21 cellular contexts compared by ENCODE assay signal in the genomic region with DNA sequence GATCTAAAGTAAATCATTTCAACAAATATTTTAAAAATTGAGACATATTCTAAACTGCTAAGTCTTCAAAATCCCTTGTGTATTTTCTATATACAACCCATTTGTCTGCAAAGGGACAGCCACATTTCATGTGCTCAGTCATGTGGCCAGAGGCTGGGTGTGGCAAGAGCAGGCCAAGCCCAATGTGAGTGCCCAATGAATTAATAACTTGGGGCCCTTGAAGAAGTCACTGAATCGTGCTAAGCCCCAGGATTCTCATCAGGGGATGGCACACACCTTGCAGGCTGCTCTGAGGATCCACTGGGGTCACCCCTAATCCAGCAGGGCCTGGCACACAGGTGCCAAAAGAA.
"Had no signal": no experiment of that assay in that cellular context is flagged by ENCODE, and none has a peak within 500 bp of the region (broad histone marks: within the 10 kb centered on the region; RNA-seq: fewer than 3 reads in every experiment).

No MANE protein-coding gene starts in this region.

- H3K9me3 Mint-ChIP-seq: activated naive CD8-positive, alpha-beta T cell treated with anti-CD3 and anti-CD28 coated beads for 36 hours; nephron progenitor cell; stimulated activated effector memory CD8-positive, alpha-beta T cell treated with anti-CD3 and anti-CD28 coated beads, Interleukin-12 subunit alpha, Interleukin-12 subunit beta, amount 100 ng/mL, for 72 hours; stimulated activated naive CD8-positive, alpha-beta T cell treated with anti-CD3 and anti-CD28 coated beads, Interleukin-15, amount 100 ng/mL, for 72 hours; T-cell had no signal

- H3K36me3 ChIP-seq: right lobe of liver, tibial nerve, uterus had no signal

- H3K27ac ChIP-seq: epithelial cell of prostate, parathyroid adenoma, right lobe of liver, tibial nerve, uterus had no signal

- H3K4me1 Mint-ChIP-seq: activated CD4-positive, alpha-beta T cell treated with anti-CD3 and anti-CD28 coated beads for 36 hours; activated naive CD8-positive, alpha-beta T cell treated with anti-CD3 and anti-CD28 coated beads for 36 hours; immature natural killer cell; stimulated activated effector memory CD8-positive, alpha-beta T cell treated with anti-CD3 and anti-CD28 coated beads, Interleukin-12 subunit alpha, Interleukin-12 subunit beta, amount 100 ng/mL, for 72 hours; stimulated activated naive CD8-positive, alpha-beta T cell treated with anti-CD3 and anti-CD28 coated beads, Interleukin-15, amount 100 ng/mL, for 72 hours; T-cell had no signal

- H2AFZ ChIP-seq: parathyroid adenoma had no signal

- H3K36me3 Mint-ChIP-seq: activated naive CD8-positive, alpha-beta T cell treated with anti-CD3 and anti-CD28 coated beads for 36 hours; immature natural killer cell; stimulated activated effector memory CD8-positive, alpha-beta T cell treated with anti-CD3 and anti-CD28 coated beads, Interleukin-12 subunit alpha, Interleukin-12 subunit beta, amount 100 ng/mL, for 72 hours; T-cell had no signal

- DNase-seq: activated CD4-positive, alpha-beta T cell treated with anti-CD3 and anti-CD28 coated beads for 36 hours; activated CD4-positive, alpha-beta T cell treated with anti-CD3 and anti-CD28 coated beads, Interleukin-2, amount 50 U/mL, for 4 hours; activated naive CD4-positive, alpha-beta T cell treated with Interleukin-2 at 50 U/mL for 16 hours; activated naive CD8-positive, alpha-beta T cell treated with anti-CD3 and anti-CD28 coated beads for 36 hours; activated T-cell treated with anti-CD3 and anti-CD28 coated beads, Interleukin-2, amount 50 U/mL, for 48 hours; cerebellar nuclear complex; cortex of kidney; immature natural killer cell; left ventricle myocardium superior; nephron progenitor cell; small intestine; stimulated activated CD4-positive, alpha-beta T cell treated with anti-CD3 and anti-CD28 coated beads, Interleukin-2, amount 100 ng/mL, for 24 hours; stimulated activated naive CD8-positive, alpha-beta T cell treated with anti-CD3 and anti-CD28 coated beads, Interleukin-15, amount 100 ng/mL, for 72 hours; T-cell; uterus had no signal

- H3K27ac Mint-ChIP-seq: activated CD4-positive, alpha-beta T cell treated with anti-CD3 and anti-CD28 coated beads for 36 hours; activated naive CD8-positive, alpha-beta T cell treated with anti-CD3 and anti-CD28 coated beads for 36 hours; immature natural killer cell; nephron progenitor cell; stimulated activated effector memory CD8-positive, alpha-beta T cell treated with anti-CD3 and anti-CD28 coated beads, Interleukin-12 subunit alpha, Interleukin-12 subunit beta, amount 100 ng/mL, for 72 hours; T-cell had no signal

- ATAC-seq: activated CD4-positive, alpha-beta T cell treated with anti-CD3 and anti-CD28 coated beads for 36 hours; left ventricle myocardium superior; right lobe of liver; stimulated activated effector memory CD8-positive, alpha-beta T cell treated with anti-CD3 and anti-CD28 coated beads, Interleukin-12 subunit alpha, Interleukin-12 subunit beta, amount 100 ng/mL, for 72 hours; stimulated activated naive CD8-positive, alpha-beta T cell treated with anti-CD3 and anti-CD28 coated beads, Interleukin-15, amount 100 ng/mL, for 72 hours; T-cell had no signal

- H3K79me2 ChIP-seq: parathyroid adenoma had no signal

- H3K4me1 ChIP-seq: parathyroid adenoma, right lobe of liver, tibial nerve, uterus had no signal

- H3K9me3 ChIP-seq: right lobe of liver, tibial nerve, uterus had no signal

- FAIRE-seq: small intestine, TTC549 had no signal

- H3K9ac ChIP-seq: parathyroid adenoma had no signal

- H3K27me3 Mint-ChIP-seq: activated CD4-positive, alpha-beta T cell treated with anti-CD3 and anti-CD28 coated beads for 36 hours; activated naive CD8-positive, alpha-beta T cell treated with anti-CD3 and anti-CD28 coated beads for 36 hours had no signal

- H3K4me3 ChIP-seq: right lobe of liver, tibial nerve, uterus had no signal

- H3K27me3 ChIP-seq: right lobe of liver, tibial nerve, uterus had no signal

- H3K4me3 Mint-ChIP-seq: activated CD4-positive, alpha-beta T cell treated with anti-CD3 and anti-CD28 coated beads for 36 hours; activated naive CD8-positive, alpha-beta T cell treated with anti-CD3 and anti-CD28 coated beads for 36 hours; immature natural killer cell; nephron progenitor cell; stimulated activated effector memory CD8-positive, alpha-beta T cell treated with anti-CD3 and anti-CD28 coated beads, Interleukin-12 subunit alpha, Interleukin-12 subunit beta, amount 100 ng/mL, for 72 hours; stimulated activated naive CD8-positive, alpha-beta T cell treated with anti-CD3 and anti-CD28 coated beads, Interleukin-15, amount 100 ng/mL, for 72 hours; T-cell had no signal
